ENCODE assay signal across 15 cellular contexts in the genomic region with DNA sequence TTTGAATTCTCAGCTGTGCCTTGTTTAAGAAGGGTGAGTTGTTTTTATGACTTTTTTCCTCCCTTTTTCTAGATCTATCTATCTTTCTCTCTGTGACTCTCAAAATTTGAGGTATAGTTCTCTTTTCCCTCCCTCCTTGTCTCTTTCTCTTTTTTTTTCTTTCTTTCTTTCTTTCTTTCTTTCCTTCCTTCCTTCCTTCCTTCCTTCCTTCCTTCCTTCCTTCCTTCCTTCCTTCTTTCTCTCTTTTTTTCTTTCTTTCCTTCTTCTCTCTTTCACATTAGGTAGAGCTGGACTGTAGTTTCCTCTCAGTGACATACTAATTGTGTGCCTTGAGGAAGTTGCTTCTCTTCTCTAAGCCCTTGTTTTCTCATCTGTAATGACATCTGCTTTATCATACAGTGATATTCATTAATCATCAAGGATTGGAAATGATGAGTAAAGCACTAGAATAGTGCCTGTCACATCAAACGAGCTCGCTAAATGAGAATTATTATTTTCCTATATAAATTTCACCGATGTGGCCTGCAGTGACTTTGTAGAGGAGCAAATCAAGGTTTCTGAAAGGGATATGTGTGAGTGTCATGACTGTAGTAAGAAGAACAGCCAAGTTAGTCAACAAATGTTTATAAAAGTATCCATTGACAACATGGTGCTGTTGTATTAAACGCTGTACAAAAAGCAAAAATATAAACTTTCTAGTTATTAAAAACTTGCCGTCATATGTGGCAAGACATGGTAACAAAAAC.
DNase-seq lines count a peak whose midpoint lies in the region; ATAC-seq and TF ChIP-seq lines count a peak whose summit lies in the region.
"Had no signal": no experiment of that assay in that cellular context is flagged by ENCODE, and none has a peak within 500 bp of the region (broad histone marks: within the 10 kb centered on the region; RNA-seq: fewer than 3 reads in every experiment).

No MANE protein-coding gene starts in this region.

- H3K27me3 ChIP-seq in neutrophil, result no peaks in the 10 kb centered on the region
- no peaks in the 10 kb centered on the region for H3K27me3 ChIP-seq in H9 (ENCODE audit: insufficient read depth, low read length)
- H3K27me3 ChIP-seq: sigmoid colon had no signal

- TF ChIP-seq CTCF in neutrophil (IDR thresholded peaks at IDR 0.05) (no peak), H9 (conservative IDR thresholded peaks at IDR 0.05) (no peak)

- H2BK15ac ChIP-seq in H9 (ENCODE audit: low read depth, low read length), result no peak overlapping the region

- H3K27ac ChIP-seq in neutrophil, result peak overlapping the region; percentile 35
- H3K27ac ChIP-seq in H9 (ENCODE audit: insufficient read length, low read depth, low read length), result no peak overlapping the region
- H3K27ac ChIP-seq: sigmoid colon had no signal

- H3K9ac ChIP-seq in H9 (ENCODE audit: extremely low read depth, insufficient read length, low read length), result no peak overlapping the region

- no peak overlapping the region for H4K8ac ChIP-seq in H9 (replicated peaks; ENCODE audit: insufficient read length, low read depth, low read length)

- no peak overlapping the region for H4K91ac ChIP-seq in H9 (ENCODE audit: insufficient read length, low read depth, low read length)

- H3K4me1 ChIP-seq in neutrophil (ENCODE audit: control insufficient read depth in 1 of 2, insufficient read depth in 1 of 2, low read depth in 1 of 2, low read length in 1 of 2), result peaks cover 32 to 34% of the 10 kb centered on the region in 2 experiments
- peaks cover 15% of the 10 kb centered on the region for H3K4me1 ChIP-seq in H9 (ENCODE audit: insufficient read depth, low read length)

- H3K79me1 ChIP-seq in H9 (ENCODE audit: insufficient read depth, low read depth, low read length, poor library complexity, severe bottlenecking), result no peaks in the 10 kb centered on the region

- no peak overlapping the region for H3K14ac ChIP-seq in H9 (ENCODE audit: insufficient read depth, low read length)

- H3K4ac ChIP-seq in H9 (ENCODE audit: low read depth, low read length), result no peak overlapping the region

- no peak overlapping the region for H3T11ph ChIP-seq in H9 (ENCODE audit: low read length)

- H2BK20ac ChIP-seq in H9 (ENCODE audit: low read depth, low read length, poor library complexity, severe bottlenecking), result no peak overlapping the region

- H3K79me2 ChIP-seq in H9 (ENCODE audit: insufficient read depth, low read length), result no peaks in the 10 kb centered on the region

- H3K4me2 ChIP-seq in H9 (ENCODE audit: insufficient read depth, insufficient read length, low read length), result no peak overlapping the region

- peak overlapping the region; percentile 56 for H3K27ac Mint-ChIP-seq in T-helper 1 cell treated with Interleukin-12 subunit alpha and Interleukin-12 subunit beta and Interleukin-4 antibody, amounts not matched to agents 30 μg/mL and 1 μg/mL, for 36 hours
- peak overlapping the region; percentile 59 for H3K27ac Mint-ChIP-seq in activated T-helper 1 cell treated with anti-CD3 and anti-CD28 coated beads, Interleukin-12 subunit alpha, Interleukin-12 subunit beta, Interleukin-2, Interleukin-4 antibody, amounts not matched to agents 30 ng/mL and 10 ng/mL and 1 ng/mL, durations not matched to agents 14 hours and 24 hours and 36 hours
- H3K27ac Mint-ChIP-seq in H9, result no peak overlapping the region
- H3K27ac Mint-ChIP-seq: activated CD8-positive, alpha-beta memory T cell treated with anti-CD3 and anti-CD28 coated beads, Interleukin-2, amount 10 ng/mL, durations not matched to agents 7 days and 5 days; CD8-positive, alpha-beta memory T cell had no signal

- H3K36me3 ChIP-seq in neutrophil, result no peaks in the 10 kb centered on the region
- H3K36me3 ChIP-seq: sigmoid colon had no signal

- no peak overlapping the region for H4K5ac ChIP-seq in H9 (ENCODE audit: insufficient read length, low read depth, low read length)

- no peak overlapping the region for H3K4me3 ChIP-seq in neutrophil (ENCODE audit: low read depth in 1 of 2, low read length in 1 of 2)
- H3K4me3 ChIP-seq: sigmoid colon had no signal

- H2AFZ ChIP-seq in H9 (ENCODE audit: low read length), result no peak overlapping the region

- H3K36me3 Mint-ChIP-seq in T-helper 1 cell treated with Interleukin-12 subunit alpha and Interleukin-12 subunit beta and Interleukin-4 antibody, amounts not matched to agents 30 μg/mL and 1 μg/mL, for 36 hours (ENCODE audit: low read depth), result peaks cover 20% of the 10 kb centered on the region
- peaks cover 9% of the 10 kb centered on the region for H3K36me3 Mint-ChIP-seq in activated T-helper 1 cell treated with anti-CD3 and anti-CD28 coated beads, Interleukin-12 subunit alpha, Interleukin-12 subunit beta, Interleukin-2, Interleukin-4 antibody, amounts not matched to agents 30 ng/mL and 10 ng/mL and 1 ng/mL, durations not matched to agents 14 hours and 24 hours and 36 hours (ENCODE audit: low read depth)
- peaks cover 0 to 1% (median 0%) of the 10 kb centered on the region in 3 experiments; a peak in 4 of 7 replicates for H3K36me3 Mint-ChIP-seq in H9 (ENCODE audit: insufficient read depth in 1 of 3, low read depth in 3 of 3)
- H3K36me3 Mint-ChIP-seq: CD8-positive, alpha-beta memory T cell had no signal

- H3K23me2 ChIP-seq in H9 (ENCODE audit: insufficient read length, low read depth, low read length, poor library complexity, severe bottlenecking), result no peaks in the 10 kb centered on the region

- H3K27me3 Mint-ChIP-seq in T-helper 1 cell treated with Interleukin-12 subunit alpha and Interleukin-12 subunit beta and Interleukin-4 antibody, amounts not matched to agents 30 μg/mL and 1 μg/mL, for 36 hours (ENCODE audit: low read depth), result no peaks in the 10 kb centered on the region
- H3K27me3 Mint-ChIP-seq in activated T-helper 1 cell treated with anti-CD3 and anti-CD28 coated beads, Interleukin-12 subunit alpha, Interleukin-12 subunit beta, Interleukin-2, Interleukin-4 antibody, amounts not matched to agents 30 ng/mL and 10 ng/mL and 1 ng/mL, durations not matched to agents 14 hours and 24 hours and 36 hours (ENCODE audit: insufficient read depth), result no peaks in the 10 kb centered on the region
- H3K27me3 Mint-ChIP-seq in H9 (ENCODE audit: low read depth), result no peaks in the 10 kb centered on the region
- H3K27me3 Mint-ChIP-seq: IgD-negative memory B cell had no signal

- H2BK5ac ChIP-seq in H9 (ENCODE audit: insufficient read length, low read length), result no peak overlapping the region

- ATAC-seq in HG03135 (IDR thresholded peaks at IDR 0.05; ENCODE audit: unreplicated experiment), result no peak
- ATAC-seq: activated CD8-positive, alpha-beta memory T cell treated with anti-CD3 and anti-CD28 coated beads, Interleukin-2, amount 10 ng/mL, durations not matched to agents 7 days and 5 days had no signal

- no peak overlapping the region for H2AK5ac ChIP-seq in H9 (ENCODE audit: insufficient read length, low read length)

- H3K18ac ChIP-seq in H9 (ENCODE audit: insufficient read length, low read depth, low read length), result no peak overlapping the region

- WGBS in H9 (ENCODE audit: extremely low coverage, insufficient read length, low lambda C conversion rate), result no CpG with 5 or more reads among the region's 5 CpGs

- no peaks in the 10 kb centered on the region for H3K9me3 Mint-ChIP-seq in T-helper 1 cell treated with Interleukin-12 subunit alpha and Interleukin-12 subunit beta and Interleukin-4 antibody, amounts not matched to agents 30 μg/mL and 1 μg/mL, for 36 hours
- H3K9me3 Mint-ChIP-seq in activated T-helper 1 cell treated with anti-CD3 and anti-CD28 coated beads, Interleukin-12 subunit alpha, Interleukin-12 subunit beta, Interleukin-2, Interleukin-4 antibody, amounts not matched to agents 30 ng/mL and 10 ng/mL and 1 ng/mL, durations not matched to agents 14 hours and 24 hours and 36 hours, result no peaks in the 10 kb centered on the region
- H3K9me3 Mint-ChIP-seq in H9, result no peaks in the 10 kb centered on the region
- H3K9me3 Mint-ChIP-seq: CD8-positive, alpha-beta memory T cell; IgD-negative memory B cell had no signal

- H4K20me1 ChIP-seq in H9 (ENCODE audit: control insufficient read depth, insufficient read depth, insufficient read length), result no peaks in the 10 kb centered on the region

- no peak overlapping the region for H2BK120ac ChIP-seq in H9 (ENCODE audit: low read depth, low read length, poor library complexity, severe bottlenecking)

- no peak overlapping the region for H3K4me3 Mint-ChIP-seq in T-helper 1 cell treated with Interleukin-12 subunit alpha and Interleukin-12 subunit beta and Interleukin-4 antibody, amounts not matched to agents 30 μg/mL and 1 μg/mL, for 36 hours
- H3K4me3 Mint-ChIP-seq in activated T-helper 1 cell treated with anti-CD3 and anti-CD28 coated beads, Interleukin-12 subunit alpha, Interleukin-12 subunit beta, Interleukin-2, Interleukin-4 antibody, amounts not matched to agents 30 ng/mL and 10 ng/mL and 1 ng/mL, durations not matched to agents 14 hours and 24 hours and 36 hours, result no peak overlapping the region
- no peak overlapping the region for H3K4me3 Mint-ChIP-seq in H9
- H3K4me3 Mint-ChIP-seq: activated CD8-positive, alpha-beta memory T cell treated with anti-CD3 and anti-CD28 coated beads, Interleukin-2, amount 10 ng/mL, durations not matched to agents 7 days and 5 days; CD8-positive, alpha-beta memory T cell had no signal

- H3K56ac ChIP-seq in H9 (ENCODE audit: insufficient read length, low read depth, low read length), result no peak overlapping the region

- H2BK12ac ChIP-seq in H9 (ENCODE audit: insufficient read length, low read depth, low read length), result no peak overlapping the region

- H3K9me3 ChIP-seq in neutrophil (no peaks in the 10 kb centered on the region), H9 (ENCODE audit: control insufficient read depth, low read depth, low read length) (no peaks in the 10 kb centered on the region)
- H3K9me3 ChIP-seq: sigmoid colon had no signal

- H3K4me1 Mint-ChIP-seq in T-helper 1 cell treated with Interleukin-12 subunit alpha and Interleukin-12 subunit beta and Interleukin-4 antibody, amounts not matched to agents 30 μg/mL and 1 μg/mL, for 36 hours (ENCODE audit: low read depth), result peaks cover 44% of the 10 kb centered on the region
- H3K4me1 Mint-ChIP-seq in activated T-helper 1 cell treated with anti-CD3 and anti-CD28 coated beads, Interleukin-12 subunit alpha, Interleukin-12 subunit beta, Interleukin-2, Interleukin-4 antibody, amounts not matched to agents 30 ng/mL and 10 ng/mL and 1 ng/mL, durations not matched to agents 14 hours and 24 hours and 36 hours (ENCODE audit: low read depth), result peaks cover 55% of the 10 kb centered on the region
- peaks cover 13 to 31% of the 10 kb centered on the region in 2 experiments for H3K4me1 Mint-ChIP-seq in H9

- intact Hi-C loops in activated T-helper 1 cell treated with anti-CD3 and anti-CD28 coated beads, Interleukin-12 subunit alpha, Interleukin-12 subunit beta, Interleukin-2, Interleukin-4 antibody, amounts not matched to agents 30 ng/mL and 10 ng/mL and 1 ng/mL, durations not matched to agents 14 hours and 24 hours and 36 hours (cut with micrococcal nuclease), result loop anchor here (2.0 to 10.0 kb wide), 2 partner anchors 21 to 467 kb away; no protein-coding TSS in a partner anchor

- DNase-seq in T-helper 1 cell, result no peak
- peak; percentile 24 for DNase-seq in ELR (ENCODE audit: low read depth)
- DNase-seq in activated T-helper 1 cell treated with anti-CD3 and anti-CD28 coated beads, Interleukin-12 subunit alpha, Interleukin-12 subunit beta, Interleukin-2, Interleukin-4 antibody, amounts not matched to agents 30 ng/mL and 10 ng/mL and 1 ng/mL, durations not matched to agents 14 hours and 24 hours and 36 hours (ENCODE audit: low spot score), result no peak
- no peak for DNase-seq in activated CD8-positive, alpha-beta memory T cell treated with anti-CD3 and anti-CD28 coated beads for 24 hours
- DNase-seq in H9, result no peak
- DNase-seq: 8988T; activated CD8-positive, alpha-beta memory T cell treated with anti-CD3 and anti-CD28 coated beads, Interleukin-2, amount 10 ng/mL, durations not matched to agents 7 days and 5 days; anterior cingulate cortex; CD8-positive, alpha-beta memory T cell; NCI-H510A treated with DMSO at 0.1 percent for 48 hours; sigmoid colon had no signal

- H3K23ac ChIP-seq in H9 (ENCODE audit: insufficient read length, low read depth, low read length), result no peak overlapping the region

Comparison
In these comparisons a context has a peak if more than half of its experiments do, and no peak if none do; other contexts are left out.
1. H3K27ac Mint-ChIP-seq: peak in T-helper 1 cell treated with Interleukin-12 subunit alpha and Interleukin-12 subunit beta and Interleukin-4 antibody, amounts not matched to agents 30 μg/mL and 1 μg/mL, for 36 hours (single experiment) and activated T-helper 1 cell treated with anti-CD3 and anti-CD28 coated beads, Interleukin-12 subunit alpha, Interleukin-12 subunit beta, Interleukin-2, Interleukin-4 antibody, amounts not matched to agents 30 ng/mL and 10 ng/mL and 1 ng/mL, durations not matched to agents 14 hours and 24 hours and 36 hours (single experiment); none in H9 (0 of 3).